ENCODE assay signal across 8 cellular contexts in genomic region chr5:168879929-168880328, GRCh38.
DNase-seq lines count a peak whose midpoint lies in the region; ATAC-seq and TF ChIP-seq lines count a peak whose summit lies in the region.

No MANE protein-coding gene starts in this region.

- TF ChIP-seq POLR2A in esophagus muscularis mucosa (IDR thresholded peaks at IDR 0.05; ENCODE audit: low read depth), result no peak

- no peaks in the 10 kb centered on the region for H3K9me3 ChIP-seq in esophagus muscularis mucosa

- WGBS in esophagus muscularis mucosa, result 55% methylated on average over 8 of the region's 8 CpGs

- no peak for TF ChIP-seq CTCF in GM12864 (IDR thresholded peaks at IDR 0.05; ENCODE audit: low read depth, low read length, missing control alignments)
- no peak for TF ChIP-seq CTCF in esophagus muscularis mucosa (IDR thresholded peaks at IDR 0.05)

- no peak for TF ChIP-seq EP300 in esophagus muscularis mucosa (IDR thresholded peaks at IDR 0.05)

- H3K4me1 ChIP-seq in esophagus muscularis mucosa, result peaks cover 0 to 7% (median under 1%) of the 10 kb centered on the region in 4 donors

- peak; percentile 36 for DNase-seq in GM12864 (ENCODE audit: low read depth)
- DNase-seq in hepatic stellate cell (ENCODE audit: low spot score), result peak; percentile 13
- DNase-seq in activated CD8-positive, alpha-beta memory T cell treated with anti-CD3 and anti-CD28 coated beads for 24 hours, result no peak
- no peak for DNase-seq in NCI-H2081 (lab: John Stamatoyannopoulos, UW)
- no peak for DNase-seq in T1000 (lab: John Stamatoyannopoulos, UW)
- DNase-seq in esophagus muscularis mucosa (ENCODE audit: extremely low spot score), result no peak

- H3K4me3 ChIP-seq in GM12864 (ENCODE audit: low read depth, low read length) (no peak overlapping the region), esophagus muscularis mucosa (no peak overlapping the region)

- no peaks in the 10 kb centered on the region for H3K27me3 ChIP-seq in esophagus muscularis mucosa

- intact Hi-C loops in esophagus muscularis mucosa (cut with DNase I), result no loop called here

- ATAC-seq in GM21528 (IDR thresholded peaks at IDR 0.05; ENCODE audit: low FRiP score, unreplicated experiment) (peak; percentile 90), HG03565 (IDR thresholded peaks at IDR 0.05; ENCODE audit: unreplicated experiment) (peak; percentile 97)

- peaks cover 0 to 3% (median 0%) of the 10 kb centered on the region in 4 donors for H3K36me3 ChIP-seq in esophagus muscularis mucosa

- no peak overlapping the region for H3K27ac ChIP-seq in esophagus muscularis mucosa (replicated peaks in 1 of 4)

Comparison
In these comparisons a context has a peak if more than half of its experiments do, and no peak if none do; other contexts are left out.
1. DNase-seq: peak in GM12864 (single experiment) and hepatic stellate cell (single experiment); none in activated CD8-positive, alpha-beta memory T cell treated with anti-CD3 and anti-CD28 coated beads for 24 hours (single experiment), NCI-H2081 (0 of 2), T1000 (single experiment) and esophagus muscularis mucosa (single experiment).